38 cellular contexts compared by ENCODE assay signal in genomic region chr6:89510393-89510792, GRCh38.
"Had no signal": no experiment of that assay in that cellular context is flagged by ENCODE, and none has a peak within 500 bp of the region (broad histone marks: within the 10 kb centered on the region; RNA-seq: fewer than 3 reads in every experiment).

No MANE protein-coding gene starts in this region.

- H3K4me1 Mint-ChIP-seq: activated CD4-positive, alpha-beta memory T cell treated with anti-CD3 and anti-CD28 coated beads, Interleukin-2, amount 10 ng/mL, durations not matched to agents 7 days and 5 days; activated CD4-positive, alpha-beta T cell treated with anti-CD3 and anti-CD28 coated beads, Interleukin-2, amount 10 ng/mL, durations not matched to agents 7 days and 5 days; activated CD8-positive, alpha-beta memory T cell treated with anti-CD3 and anti-CD28 coated beads, Interleukin-2, amount 10 ng/mL, durations not matched to agents 7 days and 5 days; activated naive CD4-positive, alpha-beta T cell treated with anti-CD3 and anti-CD28 coated beads, Interleukin-2, amount 10 ng/mL, durations not matched to agents 7 days and 5 days; activated naive CD4-positive, alpha-beta T cell treated with anti-CD3 and anti-CD28 coated beads, Interleukin-2, amount 50 U/mL, for 24 hours; activated naive CD8-positive, alpha-beta T cell treated with anti-CD3 and anti-CD28 coated beads, Interleukin-2, amount 50 U/mL, for 24 hours; central memory CD8-positive, alpha-beta T cell had no signal

- H3K4me3 ChIP-seq: ascending aorta, cardiac muscle cell had no signal

- H3K27ac ChIP-seq: cardiac muscle cell, WERI-Rb-1 had no signal

- H3K36me3 ChIP-seq: ascending aorta, cardiac muscle cell, WERI-Rb-1 had no signal

- H3K36me3 Mint-ChIP-seq: activated CD8-positive, alpha-beta memory T cell treated with anti-CD3 and anti-CD28 coated beads, Interleukin-2, amount 10 ng/mL, durations not matched to agents 7 days and 5 days; activated naive CD4-positive, alpha-beta T cell treated with anti-CD3 and anti-CD28 coated beads, Interleukin-2, amount 10 ng/mL, durations not matched to agents 7 days and 5 days; activated naive CD4-positive, alpha-beta T cell treated with anti-CD3 and anti-CD28 coated beads, Interleukin-2, amount 50 U/mL, for 24 hours; activated naive CD8-positive, alpha-beta T cell treated with anti-CD3 and anti-CD28 coated beads, Interleukin-2, amount 10 ng/mL, durations not matched to agents 7 days and 5 days; brain; WTC11 had no signal

- H3K9me3 ChIP-seq: ascending aorta had no signal

- H3K4me3 Mint-ChIP-seq: activated CD4-positive, alpha-beta memory T cell treated with anti-CD3 and anti-CD28 coated beads, Interleukin-2, amount 10 ng/mL, durations not matched to agents 7 days and 5 days; activated CD4-positive, alpha-beta T cell treated with anti-CD3 and anti-CD28 coated beads for 36 hours; activated CD4-positive, alpha-beta T cell treated with anti-CD3 and anti-CD28 coated beads, Interleukin-2, amount 10 ng/mL, durations not matched to agents 7 days and 5 days; activated CD8-positive, alpha-beta memory T cell treated with anti-CD3 and anti-CD28 coated beads, Interleukin-2, amount 10 ng/mL, durations not matched to agents 7 days and 5 days; activated CD8-positive, alpha-beta T cell treated with anti-CD3 and anti-CD28 coated beads, Interleukin-2, amount 10 ng/mL, durations not matched to agents 7 days and 5 days; activated naive CD4-positive, alpha-beta T cell treated with anti-CD3 and anti-CD28 coated beads, Interleukin-2, amount 10 ng/mL, durations not matched to agents 7 days and 5 days; activated naive CD4-positive, alpha-beta T cell treated with anti-CD3 and anti-CD28 coated beads, Interleukin-2, amount 50 U/mL, for 24 hours; activated naive CD8-positive, alpha-beta T cell; activated naive CD8-positive, alpha-beta T cell treated with anti-CD3 and anti-CD28 coated beads, Interleukin-2, amount 10 ng/mL, durations not matched to agents 7 days and 5 days; activated naive CD8-positive, alpha-beta T cell treated with anti-CD3 and anti-CD28 coated beads, Interleukin-2, amount 50 U/mL, for 24 hours; activated T-cell treated with anti-CD3 and anti-CD28 coated beads, Interleukin-2, amount 50 U/mL, for 24 hours; brain; central memory CD8-positive, alpha-beta T cell; T-helper 1 cell treated with Interleukin-12 subunit alpha and Interleukin-12 subunit beta and Interleukin-4 antibody, amounts not matched to agents 30 μg/mL and 1 μg/mL, for 36 hours; T-helper 2 cell treated with Interferon-gamma antibody and Interleukin-4, amounts not matched to agents 5 μg/mL and 100 μg/mL, for 36 hours; WTC11 had no signal

- H3K9me3 Mint-ChIP-seq: activated CD4-positive, alpha-beta memory T cell treated with anti-CD3 and anti-CD28 coated beads, Interleukin-2, amount 10 ng/mL, durations not matched to agents 7 days and 5 days; activated CD4-positive, alpha-beta T cell treated with anti-CD3 and anti-CD28 coated beads, Interleukin-2, amount 10 ng/mL, durations not matched to agents 7 days and 5 days; activated naive CD4-positive, alpha-beta T cell treated with anti-CD3 and anti-CD28 coated beads, Interleukin-2, amount 10 ng/mL, durations not matched to agents 7 days and 5 days; activated naive CD4-positive, alpha-beta T cell treated with anti-CD3 and anti-CD28 coated beads, Interleukin-2, amount 50 U/mL, for 24 hours; activated naive CD8-positive, alpha-beta T cell treated with anti-CD3 and anti-CD28 coated beads, Interleukin-2, amount 10 ng/mL, durations not matched to agents 7 days and 5 days; activated naive CD8-positive, alpha-beta T cell treated with anti-CD3 and anti-CD28 coated beads, Interleukin-2, amount 50 U/mL, for 24 hours; activated T-cell treated with anti-CD3 and anti-CD28 coated beads, Interleukin-2, amount 50 U/mL, for 24 hours; activated T-helper 2 cell treated with anti-CD3 and anti-CD28 coated beads, Interferon-gamma antibody, Interleukin-2, Interleukin-4, amounts not matched to agents 10 μg/mL and 5 μg/mL and 100 μg/mL, durations not matched to agents 14 hours and 24 hours and 36 hours; brain; central memory CD8-positive, alpha-beta T cell; T-helper 1 cell treated with Interleukin-12 subunit alpha and Interleukin-12 subunit beta and Interleukin-4 antibody, amounts not matched to agents 30 μg/mL and 1 μg/mL, for 36 hours; T-helper 2 cell treated with Interferon-gamma antibody and Interleukin-4, amounts not matched to agents 5 μg/mL and 100 μg/mL, for 36 hours; WTC11 had no signal

- H3K27ac Mint-ChIP-seq: activated CD4-positive, alpha-beta memory T cell treated with anti-CD3 and anti-CD28 coated beads, Interleukin-2, amount 10 ng/mL, durations not matched to agents 7 days and 5 days; activated CD4-positive, alpha-beta T cell treated with anti-CD3 and anti-CD28 coated beads for 36 hours; activated CD4-positive, alpha-beta T cell treated with anti-CD3 and anti-CD28 coated beads, Interleukin-2, amount 10 ng/mL, durations not matched to agents 7 days and 5 days; activated CD8-positive, alpha-beta memory T cell treated with anti-CD3 and anti-CD28 coated beads, Interleukin-2, amount 10 ng/mL, durations not matched to agents 7 days and 5 days; activated CD8-positive, alpha-beta T cell treated with anti-CD3 and anti-CD28 coated beads, Interleukin-2, amount 10 ng/mL, durations not matched to agents 7 days and 5 days; activated naive CD4-positive, alpha-beta T cell treated with anti-CD3 and anti-CD28 coated beads, Interleukin-2, amount 10 ng/mL, durations not matched to agents 7 days and 5 days; activated naive CD4-positive, alpha-beta T cell treated with anti-CD3 and anti-CD28 coated beads, Interleukin-2, amount 50 U/mL, for 24 hours; activated naive CD8-positive, alpha-beta T cell; activated naive CD8-positive, alpha-beta T cell treated with anti-CD3 and anti-CD28 coated beads, Interleukin-2, amount 10 ng/mL, durations not matched to agents 7 days and 5 days; activated T-cell treated with anti-CD3 and anti-CD28 coated beads, Interleukin-2, amount 50 U/mL, for 24 hours; activated T-helper 2 cell treated with anti-CD3 and anti-CD28 coated beads, Interferon-gamma antibody, Interleukin-2, Interleukin-4, amounts not matched to agents 10 μg/mL and 5 μg/mL and 100 μg/mL, durations not matched to agents 14 hours and 24 hours and 36 hours; brain; T-helper 1 cell treated with Interleukin-12 subunit alpha and Interleukin-12 subunit beta and Interleukin-4 antibody, amounts not matched to agents 30 μg/mL and 1 μg/mL, for 36 hours; T-helper 2 cell treated with Interferon-gamma antibody and Interleukin-4, amounts not matched to agents 5 μg/mL and 100 μg/mL, for 36 hours; WTC11 had no signal

- DNase-seq: activated CD4-positive, alpha-beta memory T cell treated with anti-CD3 and anti-CD28 coated beads, Interleukin-2, amount 10 ng/mL, durations not matched to agents 7 days and 5 days; activated CD4-positive, alpha-beta T cell treated with anti-CD3 and anti-CD28 coated beads for 1 hour; activated CD4-positive, alpha-beta T cell treated with anti-CD3 and anti-CD28 coated beads for 36 hours; activated CD4-positive, alpha-beta T cell treated with anti-CD3 and anti-CD28 coated beads for 48 hours; activated CD4-positive, alpha-beta T cell treated with anti-CD3 and anti-CD28 coated beads, Interleukin-2, amount 10 ng/mL, durations not matched to agents 7 days and 5 days; activated CD4-positive, alpha-beta T cell treated with anti-CD3 and anti-CD28 coated beads, Interleukin-2, amount 50 U/mL, for 48 hours; activated CD4-positive, CD25-positive, alpha-beta regulatory T cell; activated CD8-positive, alpha-beta memory T cell treated with anti-CD3 and anti-CD28 coated beads for 24 hours; activated CD8-positive, alpha-beta memory T cell treated with anti-CD3 and anti-CD28 coated beads, Interleukin-2, amount 10 ng/mL, durations not matched to agents 7 days and 5 days; activated CD8-positive, alpha-beta memory T cell treated with anti-CD3 and anti-CD28 coated beads, Interleukin-2, amount 50 U/mL, for 48 hours; activated CD8-positive, alpha-beta T cell treated with anti-CD3 and anti-CD28 coated beads, Interleukin-2, amount 10 ng/mL, durations not matched to agents 7 days and 5 days; activated effector memory CD4-positive, alpha-beta T cell treated with Interleukin-2 at 50 U/mL for 16 hours; activated gamma-delta T cell; activated naive CD4-positive, alpha-beta T cell treated with anti-CD3 and anti-CD28 coated beads, Interleukin-2, amount 10 ng/mL, durations not matched to agents 7 days and 5 days; activated naive CD4-positive, alpha-beta T cell treated with Interleukin-2 at 50 U/mL for 16 hours; activated naive CD8-positive, alpha-beta T cell treated with anti-CD3 and anti-CD28 coated beads, Interleukin-2, amount 10 ng/mL, durations not matched to agents 7 days and 5 days; activated naive CD8-positive, alpha-beta T cell treated with anti-CD3 and anti-CD28 coated beads, Interleukin-2, amount 50 U/mL, for 24 hours; activated T-cell treated with anti-CD3 and anti-CD28 coated beads, Interleukin-2, amount 50 U/mL, for 24 hours; activated T-cell treated with anti-CD3 and anti-CD28 coated beads, Interleukin-2, amount 50 U/mL, for 48 hours; amygdala; anterior cingulate cortex; caudate nucleus; cerebellar nuclear complex; T-helper 1 cell; T-helper 2 cell; T-helper 9 cell; WERI-Rb-1 had no signal

- H3K27me3 Mint-ChIP-seq: activated CD4-positive, alpha-beta T cell treated with anti-CD3 and anti-CD28 coated beads for 36 hours; activated naive CD4-positive, alpha-beta T cell treated with anti-CD3 and anti-CD28 coated beads, Interleukin-2, amount 10 ng/mL, durations not matched to agents 7 days and 5 days; activated naive CD4-positive, alpha-beta T cell treated with anti-CD3 and anti-CD28 coated beads, Interleukin-2, amount 50 U/mL, for 24 hours; activated naive CD8-positive, alpha-beta T cell; activated naive CD8-positive, alpha-beta T cell treated with anti-CD3 and anti-CD28 coated beads, Interleukin-2, amount 10 ng/mL, durations not matched to agents 7 days and 5 days; activated naive CD8-positive, alpha-beta T cell treated with anti-CD3 and anti-CD28 coated beads, Interleukin-2, amount 50 U/mL, for 24 hours; activated T-cell treated with anti-CD3 and anti-CD28 coated beads, Interleukin-2, amount 50 U/mL, for 24 hours; brain; central memory CD8-positive, alpha-beta T cell had no signal

- ATAC-seq: activated CD4-positive, alpha-beta T cell treated with anti-CD3 and anti-CD28 coated beads for 36 hours; activated CD4-positive, CD25-positive, alpha-beta regulatory T cell treated with anti-CD3 and anti-CD28 coated beads, Interleukin-2, amount 50 U/mL, for 24 hours; activated CD8-positive, alpha-beta memory T cell treated with anti-CD3 and anti-CD28 coated beads, Interleukin-2, amount 10 ng/mL, durations not matched to agents 7 days and 5 days; activated CD8-positive, alpha-beta T cell treated with anti-CD3 and anti-CD28 coated beads, Interleukin-2, amount 10 ng/mL, durations not matched to agents 7 days and 5 days; activated naive CD8-positive, alpha-beta T cell treated with anti-CD3 and anti-CD28 coated beads, Interleukin-2, amount 50 U/mL, for 24 hours; WTC11 had no signal

- H3K27me3 ChIP-seq: ascending aorta, cardiac muscle cell had no signal
